Comparison of ENCODE assay signal across 11 cellular contexts in the genomic region with DNA sequence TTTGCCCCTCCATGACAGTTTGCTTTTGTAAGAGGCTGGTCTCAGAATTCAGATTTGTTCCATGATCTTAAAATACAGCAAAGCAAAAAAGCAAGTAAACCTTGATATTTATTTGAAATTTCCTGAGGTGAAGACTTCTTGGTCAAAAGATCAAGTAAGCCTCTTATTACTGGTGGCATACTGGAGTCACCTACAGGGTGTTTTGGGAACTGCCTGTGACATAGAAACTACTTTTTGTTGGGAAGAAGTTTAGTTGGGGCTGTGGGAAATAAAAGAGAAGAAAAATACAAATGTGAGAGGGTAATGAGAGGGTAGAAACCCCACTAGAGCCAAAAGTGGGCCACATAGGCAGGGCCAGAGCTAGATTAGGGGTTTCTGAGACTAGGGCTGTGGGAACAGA.
DNase-seq lines count a peak whose midpoint lies in the region; ATAC-seq and TF ChIP-seq lines count a peak whose summit lies in the region.
"Had no signal": no experiment of that assay in that cellular context is flagged by ENCODE, and none has a peak within 500 bp of the region (broad histone marks: within the 10 kb centered on the region; RNA-seq: fewer than 3 reads in every experiment).

No MANE protein-coding gene starts in this region.

- TF ChIP-seq POLR2A in heart left ventricle (IDR thresholded peaks at IDR 0.05) = no peak

- intact Hi-C loops in heart left ventricle (cut with DNase I) = loop anchor here in 1 of 10 donors (5.0 kb wide), 1 partner anchor 344 kb away; no protein-coding TSS in a partner anchor
- intact Hi-C loops in Right ventricle myocardium inferior (cut with DNase I) = no loop called here
- intact Hi-C loops in upper lobe of right lung (cut with DNase I) = no loop called here

- peaks cover 0 to 11% (median 0%) of the 10 kb centered on the region in 9 donors for H3K27me3 ChIP-seq in heart left ventricle
- no peaks in the 10 kb centered on the region for H3K27me3 ChIP-seq in upper lobe of right lung

- H3K9me3 Mint-ChIP-seq in activated naive CD8-positive, alpha-beta T cell treated with anti-CD3 and anti-CD28 coated beads, Interleukin-2, amount 50 U/mL, for 24 hours = no peaks in the 10 kb centered on the region

- no peaks in the 10 kb centered on the region for H3K36me3 ChIP-seq in heart left ventricle
- no peaks in the 10 kb centered on the region for H3K36me3 ChIP-seq in upper lobe of right lung

- H3K27me3 Mint-ChIP-seq in activated naive CD8-positive, alpha-beta T cell treated with anti-CD3 and anti-CD28 coated beads, Interleukin-2, amount 50 U/mL, for 24 hours = peaks cover 6% of the 10 kb centered on the region

- TF ChIP-seq CTCF in heart left ventricle (IDR thresholded peaks at IDR 0.05) = peak in 11 of 12 donors; percentile 21 to 55 (median 45)
- TF ChIP-seq CTCF in upper lobe of right lung (IDR thresholded peaks at IDR 0.05) = peak; percentile 50

- DNase-seq in heart left ventricle = no peak
- DNase-seq in Right ventricle myocardium inferior (ENCODE audit: missing footprints) = no peak
- DNase-seq in RKO (ENCODE audit: low spot score) = peak; percentile 42
- peak; percentile 12 for DNase-seq in iPS DF 19.7 (ENCODE audit: low read depth, low spot score)
- no peak for DNase-seq in upper lobe of right lung
- DNase-seq in activated naive CD8-positive, alpha-beta T cell treated with anti-CD3 and anti-CD28 coated beads, Interleukin-2, amount 50 U/mL, for 24 hours = no peak
- no peak for DNase-seq in effector CD8-positive, alpha-beta T cell (lab: John Stamatoyannopoulos, UW)
- DNase-seq: anterior cingulate cortex, NCI-H2107 had no signal

- no peaks in the 10 kb centered on the region for H3K9me3 ChIP-seq in heart left ventricle
- no peaks in the 10 kb centered on the region for H3K9me3 ChIP-seq in upper lobe of right lung

- H3K4me1 ChIP-seq in heart left ventricle = no peaks in the 10 kb centered on the region
- H3K4me1 ChIP-seq in upper lobe of right lung = no peaks in the 10 kb centered on the region

- no peak overlapping the region for H3K27ac Mint-ChIP-seq in activated naive CD8-positive, alpha-beta T cell treated with anti-CD3 and anti-CD28 coated beads, Interleukin-2, amount 50 U/mL, for 24 hours
- H3K27ac Mint-ChIP-seq: CD8-positive, alpha-beta memory T cell had no signal

- H3K4me3 ChIP-seq in heart left ventricle (no peak overlapping the region), upper lobe of right lung (no peak overlapping the region)

- peaks cover 2% of the 10 kb centered on the region for H3K4me1 Mint-ChIP-seq in activated naive CD8-positive, alpha-beta T cell treated with anti-CD3 and anti-CD28 coated beads, Interleukin-2, amount 50 U/mL, for 24 hours
- H3K4me1 Mint-ChIP-seq: CD8-positive, alpha-beta memory T cell had no signal

- no peaks in the 10 kb centered on the region for H3K36me3 Mint-ChIP-seq in activated naive CD8-positive, alpha-beta T cell treated with anti-CD3 and anti-CD28 coated beads, Interleukin-2, amount 50 U/mL, for 24 hours (ENCODE audit: low read depth)
- H3K36me3 Mint-ChIP-seq: CD8-positive, alpha-beta memory T cell had no signal

- H3K27ac ChIP-seq in heart left ventricle = no peak overlapping the region
- no peak overlapping the region for H3K27ac ChIP-seq in upper lobe of right lung

- ATAC-seq in heart left ventricle = no peak
- no peak for ATAC-seq in Right ventricle myocardium inferior
- no peak for ATAC-seq in upper lobe of right lung
- no peak for ATAC-seq in HG03095 (IDR thresholded peaks at IDR 0.05; ENCODE audit: unreplicated experiment)
- no peak for ATAC-seq in activated naive CD8-positive, alpha-beta T cell treated with anti-CD3 and anti-CD28 coated beads, Interleukin-2, amount 50 U/mL, for 24 hours

- no peak overlapping the region for H3K4me3 Mint-ChIP-seq in activated naive CD8-positive, alpha-beta T cell treated with anti-CD3 and anti-CD28 coated beads, Interleukin-2, amount 50 U/mL, for 24 hours
- H3K4me3 Mint-ChIP-seq: CD8-positive, alpha-beta memory T cell had no signal

Comparison
In these comparisons a context has a peak if more than half of its experiments do, and no peak if none do; other contexts are left out.
1. DNase-seq: peak in RKO (single experiment) and iPS DF 19.7 (single experiment); none in heart left ventricle (0 of 5), Right ventricle myocardium inferior (single experiment), upper lobe of right lung (single experiment), activated naive CD8-positive, alpha-beta T cell treated with anti-CD3 and anti-CD28 coated beads, Interleukin-2, amount 50 U/mL, for 24 hours (single experiment) and effector CD8-positive, alpha-beta T cell (single experiment).